ENCODE assay signal across 1 cellular context in the genomic region with DNA sequence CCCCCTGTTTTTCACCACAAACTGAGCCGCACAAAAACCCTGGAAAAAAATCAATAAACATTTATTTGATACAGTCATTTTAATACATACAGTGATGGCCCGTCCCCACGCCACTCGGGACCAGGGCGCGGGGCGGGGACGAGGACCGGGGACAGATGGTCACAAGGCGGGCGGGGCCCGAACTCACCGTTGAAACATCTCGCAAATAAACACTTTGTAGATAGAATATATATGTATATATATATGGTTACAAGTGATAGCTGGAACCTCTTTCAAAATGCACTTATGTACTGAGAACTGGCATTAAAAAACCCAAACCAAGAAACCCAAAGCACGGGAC.
A peak's percentile ranks its signal among the peaks of the same experiment; 100 is the strongest.
TF ChIP-seq lines count a peak whose summit lies in the region.

No MANE protein-coding gene starts in this region.

TF ChIP-seq in GM12878, 131 proteins besides CTCF, POLR2A, EP300 and RAD21:
- TF ChIP-seq, protein P1, sequence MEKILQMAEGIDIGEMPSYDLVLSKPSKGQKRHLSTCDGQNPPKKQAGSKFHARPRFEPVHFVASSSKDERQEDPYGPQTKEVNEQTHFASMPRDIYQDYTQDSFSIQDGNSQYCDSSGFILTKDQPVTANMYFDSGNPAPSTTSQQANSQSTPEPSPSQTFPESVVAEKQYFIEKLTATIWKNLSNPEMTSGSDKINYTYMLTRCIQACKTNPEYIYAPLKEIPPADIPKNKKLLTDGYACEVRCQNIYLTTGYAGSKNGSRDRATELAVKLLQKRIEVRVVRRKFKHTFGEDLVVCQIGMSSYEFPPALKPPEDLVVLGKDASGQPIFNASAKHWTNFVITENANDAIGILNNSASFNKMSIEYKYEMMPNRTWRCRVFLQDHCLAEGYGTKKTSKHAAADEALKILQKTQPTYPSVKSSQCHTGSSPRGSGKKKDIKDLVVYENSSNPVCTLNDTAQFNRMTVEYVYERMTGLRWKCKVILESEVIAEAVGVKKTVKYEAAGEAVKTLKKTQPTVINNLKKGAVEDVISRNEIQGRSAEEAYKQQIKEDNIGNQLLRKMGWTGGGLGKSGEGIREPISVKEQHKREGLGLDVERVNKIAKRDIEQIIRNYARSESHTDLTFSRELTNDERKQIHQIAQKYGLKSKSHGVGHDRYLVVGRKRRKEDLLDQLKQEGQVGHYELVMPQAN (conservative IDR thresholded peaks at IDR 0.05), result peak; percentile 62
- TF ChIP-seq ZBED1 (IDR thresholded peaks at IDR 0.05; ENCODE audit: borderline replicate concordance), result no peak
- TF ChIP-seq RAD51 (IDR thresholded peaks at IDR 0.05), result peak; percentile 88
- no peak for TF ChIP-seq SUPT20H (IDR thresholded peaks at IDR 0.05; ENCODE audit: borderline replicate concordance, control insufficient read depth, low read depth, low read length)
- peak; percentile 12; the same call in 1 of the 2 replicates for TF ChIP-seq FOXM1 (IDR thresholded peaks at IDR 0.05; ENCODE audit: low read depth, low read length)
- no peak for TF ChIP-seq DPF2 (IDR thresholded peaks at IDR 0.05)
